ENCODE assay signal across 7 cellular contexts in the genomic region with DNA sequence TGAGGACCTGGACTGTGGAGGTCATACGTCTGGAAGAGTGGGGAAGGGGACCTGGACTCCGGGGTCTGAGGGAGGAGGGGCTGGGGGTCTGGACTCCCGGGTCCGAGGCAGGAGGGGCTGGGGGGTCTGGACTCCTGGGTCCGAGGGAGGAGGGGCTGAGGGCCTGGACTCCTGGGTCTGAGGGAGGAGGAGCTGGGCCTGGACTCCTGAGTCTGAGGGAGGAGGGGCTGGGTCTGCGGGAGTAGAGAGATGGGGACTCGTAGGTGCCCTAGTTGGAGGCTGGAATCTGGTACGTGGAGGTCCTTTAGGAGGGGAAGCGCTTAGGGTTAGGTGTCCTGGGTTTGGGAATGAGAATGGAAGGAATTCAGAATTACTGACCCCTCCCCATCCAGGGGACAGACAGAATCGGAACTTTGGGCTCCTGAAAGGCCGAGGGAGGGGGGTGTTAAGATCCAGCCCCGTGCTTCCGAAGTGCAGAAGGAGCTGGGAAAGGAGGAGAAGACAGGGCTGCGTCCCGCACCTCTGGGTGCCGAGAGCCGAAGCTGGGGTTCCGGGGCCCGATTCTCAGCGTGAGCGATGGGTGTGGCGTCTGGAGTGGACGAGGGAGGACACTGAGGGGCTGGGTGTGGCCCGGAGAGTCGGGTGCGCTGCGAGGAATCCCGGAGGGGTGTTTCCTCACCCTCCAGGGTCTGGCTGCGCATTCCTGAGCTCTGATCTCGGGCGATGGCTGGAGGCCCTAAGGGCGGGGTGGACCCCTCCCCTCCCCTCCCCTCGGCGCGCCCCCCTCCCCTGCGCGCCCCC. TPM values are rescaled to one million over a fixed set of nuclear protein-coding genes. Genes with fewer than 3 reads are reported as not detected.
DNase-seq lines count a peak whose midpoint lies in the region; ATAC-seq and TF ChIP-seq lines count a peak whose summit lies in the region.

No MANE protein-coding gene starts in this region.

- ATAC-seq in SK-N-SH treated with all-trans-retinoic acid at 6 μM for 48 hours (peak; percentile 43), HG02623 (IDR thresholded peaks at IDR 0.05; ENCODE audit: unreplicated experiment) (no peak), HG03469 (IDR thresholded peaks at IDR 0.05; ENCODE audit: unreplicated experiment) (no peak)

- peaks cover 6% of the 10 kb centered on the region for H3K36me3 ChIP-seq in H7 (replicated peaks; ENCODE audit: control insufficient read depth, insufficient read depth, low read length)

- no peaks in the 10 kb centered on the region for H3K27me3 ChIP-seq in H7 (ENCODE audit: control insufficient read depth, insufficient read depth, low read length)

- DNase-seq in H7, result peak; percentile 85
- peak; percentile 49 for DNase-seq in central memory CD4-positive, alpha-beta T cell
- peak; percentile 70 for DNase-seq in kidney tubule cell (ENCODE audit: low spot score)
- DNase-seq in stimulated activated CD4-positive, alpha-beta T cell treated with anti-CD3 and anti-CD28 coated beads, Interleukin-4, amount 100 ng/mL, for 24 hours, result peak; percentile 30

- H3K4me3 ChIP-seq in H7 (ENCODE audit: insufficient read depth, low read depth, low read length), result peak overlapping the region; percentile 87

TF ChIP-seq in SK-N-SH treated with all-trans-retinoic acid at 6 μM for 48 hours, 23 proteins besides CTCF, POLR2A, EP300 and RAD21:
- 0 out of 2 replicates have a peak, but pooled peaks have one; percentile 31 for TF ChIP-seq ZC3H10 (CRISPR knock-in tag; IDR thresholded peaks at IDR 0.05)
- TF ChIP-seq TOX (CRISPR knock-in tag; IDR thresholded peaks at IDR 0.05; ENCODE audit: borderline replicate concordance), result peak; percentile 42; the same call in 1 of the 2 replicates
- peak; percentile 70; the same call in 1 of the 2 replicates for TF ChIP-seq RARB (CRISPR knock-in tag; IDR thresholded peaks at IDR 0.05)
- no peak for TF ChIP-seq OSR1 (CRISPR knock-in tag; IDR thresholded peaks at IDR 0.05)

RNA-seq across cellular contexts. Expression of a gene that starts 0.6 kb away (rescaled TPM):
- total RNA-seq in H7 (2014; rRNA removed; shearing (Covaris generic)), result 37.5 and 44.9 TPM in 2 replicates

RNA-seq across cellular contexts. Expression of a gene that starts 13.7 kb away (rescaled TPM):
- 1.1 and 1.7 TPM in 2 replicates for total RNA-seq in H7 (2014; rRNA removed; shearing (Covaris generic))

RNA-seq across cellular contexts. Expression of a gene that starts 40.8 kb away (rescaled TPM):
- total RNA-seq in H7 (2014; rRNA removed; shearing (Covaris generic)), result 3.8 and 4.5 TPM in 2 replicates

RNA-seq across cellular contexts. Expression of a gene that starts 44.2 kb away (rescaled TPM):
- total RNA-seq in H7 (2014; rRNA removed; shearing (Covaris generic)), result 12.7 and 16.1 TPM in 2 replicates

Comparison
In these comparisons a context has a peak if more than half of its experiments do, and no peak if none do; other contexts are left out.
1. DNase-seq: peak in every context shown above with its lines; median percentile 85 in H7; 70 in kidney tubule cell; 49 in central memory CD4-positive, alpha-beta T cell; 30 in stimulated activated CD4-positive, alpha-beta T cell treated with anti-CD3 and anti-CD28 coated beads, Interleukin-4, amount 100 ng/mL, for 24 hours.